9 cellular contexts compared by ENCODE assay signal in the genomic region with DNA sequence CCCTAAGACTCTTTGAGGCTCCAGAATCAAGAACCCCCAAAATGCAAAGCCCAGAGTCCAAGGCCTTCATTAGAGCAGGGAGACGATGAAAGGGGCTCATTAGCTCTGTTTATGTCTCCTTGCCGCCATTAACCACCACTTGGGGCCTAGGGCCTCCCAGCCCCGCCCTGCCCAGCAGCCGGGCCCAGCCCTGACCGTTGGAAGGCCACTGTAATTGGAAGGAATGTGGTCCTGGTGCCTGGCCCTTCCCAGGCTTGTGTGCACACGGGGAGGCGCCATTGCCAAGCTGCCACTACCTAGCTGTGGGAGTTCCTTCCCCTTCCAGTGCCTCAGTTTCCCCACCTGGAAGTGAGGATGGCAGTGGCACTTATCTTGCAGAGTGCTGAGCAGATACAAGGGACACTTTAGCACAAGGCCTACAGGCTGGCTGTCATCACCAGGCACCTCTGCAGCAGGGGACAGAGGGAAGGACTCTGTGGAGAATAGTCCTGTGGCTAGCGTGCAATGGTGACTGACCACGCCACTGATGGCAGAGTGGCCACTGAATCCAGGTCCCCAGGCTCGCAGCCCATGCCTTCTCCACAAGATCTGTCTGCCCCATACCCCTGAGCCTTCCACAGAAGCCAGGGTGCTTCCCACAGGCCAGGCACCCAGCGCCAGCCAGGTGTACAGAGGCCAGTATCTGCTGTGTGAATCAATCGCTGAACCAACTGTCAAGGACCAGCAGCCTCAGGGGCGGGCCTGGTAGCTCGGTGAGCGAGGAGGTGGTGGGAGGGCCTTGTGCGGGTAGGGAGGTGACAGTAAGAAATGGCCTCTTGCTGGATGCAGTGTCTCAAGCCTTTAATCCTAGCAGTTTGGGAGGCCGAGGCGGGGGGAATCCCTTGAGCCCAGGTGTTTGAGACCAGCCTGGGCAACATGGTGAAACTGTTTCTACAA. TPM values are rescaled to one million over a fixed set of nuclear protein-coding genes. Genes with fewer than 3 reads are reported as not detected.
DNase-seq lines count a peak whose midpoint lies in the region; ATAC-seq lines count a peak whose summit lies in the region.
"Had no signal": no experiment of that assay in that cellular context is flagged by ENCODE, and none has a peak within 500 bp of the region (broad histone marks: within the 10 kb centered on the region; RNA-seq: fewer than 3 reads in every experiment).

No MANE protein-coding gene starts in this region.

- DNase-seq in activated CD4-positive, CD25-positive, alpha-beta regulatory T cell treated with anti-CD3 and anti-CD28 coated beads, Interleukin-2, amount 50 U/mL, for 72 hours: no peak
- DNase-seq in T-cell (peak in 4 of 34 experiments; percentile 32 to 47 (median 40)), SKM-1 (lab: John Stamatoyannopoulos, UW; ENCODE audit: unreplicated experiment) (no peak)
- DNase-seq in stimulated activated CD8-positive, alpha-beta memory T cell treated with anti-CD3 and anti-CD28 coated beads, Interleukin-4, amount 100 ng/mL, for 48 hours: peak; percentile 63
- DNase-seq: left lung had no signal

- intact Hi-C loops in dendritic cell treated with granulocyte-macrophage colony-stimulating factor and Interleukin-4, amounts not matched to agents 40 ng/mL and 50 ng/mL, for 4 days (cut with micrococcal nuclease): no loop called here

- no peaks in the 10 kb centered on the region for H3K36me3 Mint-ChIP-seq in T-cell
- peaks cover 44% of the 10 kb centered on the region for H3K36me3 Mint-ChIP-seq in dendritic cell treated with granulocyte-macrophage colony-stimulating factor and Interleukin-4, amounts not matched to agents 40 ng/mL and 50 ng/mL, for 4 days (ENCODE audit: low read depth)

- peak overlapping the region; percentile 85 to 89 for H3K27ac Mint-ChIP-seq in T-cell
- H3K27ac Mint-ChIP-seq in dendritic cell treated with granulocyte-macrophage colony-stimulating factor and Interleukin-4, amounts not matched to agents 40 ng/mL and 50 ng/mL, for 4 days: peak overlapping the region; percentile 85

- no peaks in the 10 kb centered on the region for H3K27me3 Mint-ChIP-seq in T-cell
- no peaks in the 10 kb centered on the region for H3K27me3 Mint-ChIP-seq in dendritic cell treated with granulocyte-macrophage colony-stimulating factor and Interleukin-4, amounts not matched to agents 40 ng/mL and 50 ng/mL, for 4 days

- peak overlapping the region in 2 of 3 donors; percentile 50 to 58 for H3K4me3 Mint-ChIP-seq in T-cell
- no peak overlapping the region for H3K4me3 Mint-ChIP-seq in dendritic cell treated with granulocyte-macrophage colony-stimulating factor and Interleukin-4, amounts not matched to agents 40 ng/mL and 50 ng/mL, for 4 days

- CTCF ChIA-PET in T-cell (lab: Charles Lee): interaction anchor here (0.5 to 3.0 kb wide), 6 partner anchors 10 to 121 kb away, joined by 4 to 45 read pairs (median 10); a partner anchor contains a TSS

- H3K9me3 Mint-ChIP-seq in T-cell: no peaks in the 10 kb centered on the region
- no peaks in the 10 kb centered on the region for H3K9me3 Mint-ChIP-seq in dendritic cell treated with granulocyte-macrophage colony-stimulating factor and Interleukin-4, amounts not matched to agents 40 ng/mL and 50 ng/mL, for 4 days

- POLR2A ChIA-PET in T-cell (lab: Charles Lee): interaction anchor here (2.0 to 2.6 kb wide), 2 partner anchors 10 kb away, joined by 16 to 17 read pairs; no protein-coding TSS in a partner anchor

- ATAC-seq in activated CD4-positive, CD25-positive, alpha-beta regulatory T cell treated with anti-CD3 and anti-CD28 coated beads, Interleukin-2, amount 50 U/mL, for 24 hours: peak; percentile 17 to 22
- ATAC-seq in T-cell (replicated peaks in 1 of 4) (no peak), GM21825 (IDR thresholded peaks at IDR 0.05; ENCODE audit: unreplicated experiment) (no peak), GM21367 (IDR thresholded peaks at IDR 0.05; ENCODE audit: unreplicated experiment) (no peak)
- ATAC-seq: left lung had no signal

- H3K4me1 Mint-ChIP-seq in T-cell: peaks cover 56 to 88% (median 72%) of the 10 kb centered on the region in 3 donors
- peaks cover 96% of the 10 kb centered on the region for H3K4me1 Mint-ChIP-seq in dendritic cell treated with granulocyte-macrophage colony-stimulating factor and Interleukin-4, amounts not matched to agents 40 ng/mL and 50 ng/mL, for 4 days (ENCODE audit: low read depth)

RNA-seq across cellular contexts. Expression of a gene that starts 20.8 kb away (rescaled TPM):
- 10 to 100 TPM in 2 of 5 donors, 1 to 10 TPM in 3; 1.3 to 13.3 (median 7.9) TPM for total RNA-seq in T-cell

RNA-seq across cellular contexts. Expression of a gene that starts 21.9 kb away (rescaled TPM):
- total RNA-seq in T-cell: 100 to 1,000 TPM in 4 of 5 donors, 10 to 100 TPM in 1; 81.0 to 161 (median 137) TPM

Comparison
In these comparisons a context has a peak if more than half of its experiments do, and no peak if none do; other contexts are left out.
1. ATAC-seq: peak in activated CD4-positive, CD25-positive, alpha-beta regulatory T cell treated with anti-CD3 and anti-CD28 coated beads, Interleukin-2, amount 50 U/mL, for 24 hours (2 of 2); none in T-cell (0 of 4), GM21825 (single experiment) and GM21367 (single experiment).